23 cellular contexts compared by ENCODE assay signal in genomic region chr22:29190915-29191314, GRCh38.
"Had no signal": no experiment of that assay in that cellular context is flagged by ENCODE, and none has a peak within 500 bp of the region (broad histone marks: within the 10 kb centered on the region; RNA-seq: fewer than 3 reads in every experiment).

No MANE protein-coding gene starts in this region.

- H3K4me3 ChIP-seq: adrenal gland, ascending aorta, left ventricle myocardium inferior, lung, mucosa of descending colon, spleen, tibial nerve had no signal

- ATAC-seq: activated CD4-positive, alpha-beta T cell treated with anti-CD3 and anti-CD28 coated beads for 36 hours; activated CD8-positive, alpha-beta memory T cell treated with anti-CD3 and anti-CD28 coated beads, Interleukin-2, amount 10 ng/mL, durations not matched to agents 7 days and 5 days; activated CD8-positive, alpha-beta T cell treated with anti-CD3 and anti-CD28 coated beads, Interleukin-2, amount 10 ng/mL, durations not matched to agents 7 days and 5 days; esophagus mucosa; mucosa of descending colon; natural killer cell treated with Interleukin-12 subunit alpha and Interleukin-12 subunit beta and Interleukin-15 and Interleukin-18, amount 100 ng/mL, for 72 hours; right cardiac atrium had no signal

- H3K36me3 ChIP-seq: adrenal gland, ascending aorta, left ventricle myocardium inferior, spleen, tibial nerve had no signal

- FAIRE-seq: endothelial cell of umbilical vein, frontal cortex, islet of Langerhans, urothelium cell line had no signal

- H3K9me3 ChIP-seq: adrenal gland, ascending aorta, left ventricle myocardium inferior, mucosa of descending colon had no signal

- H3K4me1 ChIP-seq: adrenal gland, ascending aorta, tibial nerve had no signal

- DNase-seq: activated CD4-positive, alpha-beta T cell treated with anti-CD3 and anti-CD28 coated beads for 36 hours; activated CD4-positive, CD25-positive, alpha-beta regulatory T cell; activated CD8-positive, alpha-beta memory T cell treated with anti-CD3 and anti-CD28 coated beads, Interleukin-2, amount 10 ng/mL, durations not matched to agents 7 days and 5 days; activated CD8-positive, alpha-beta T cell treated with anti-CD3 and anti-CD28 coated beads, Interleukin-2, amount 10 ng/mL, durations not matched to agents 7 days and 5 days; activated naive CD4-positive, alpha-beta T cell; activated T-cell treated with anti-CD3 and anti-CD28 coated beads, Interleukin-2, amount 50 U/mL, for 48 hours; adrenal gland; left ventricle myocardium inferior; mesendoderm; mucosa of descending colon; right cardiac atrium; spleen; stimulated activated CD4-positive, alpha-beta T cell treated with anti-CD3 and anti-CD28 coated beads, Interleukin-2, amount 100 ng/mL, for 48 hours; stimulated activated naive CD4-positive, alpha-beta T cell treated with Interleukin-2 at 50 U/mL for 16 hours had no signal

- H3K27me3 ChIP-seq: adrenal gland, ascending aorta, tibial nerve had no signal
